9 cellular contexts compared by ENCODE assay signal in genomic region chr3:61682671-61683408, GRCh38.
A peak's percentile ranks its signal among the peaks of the same experiment; 100 is the strongest.
DNase-seq lines count a peak whose midpoint lies in the region; ATAC-seq and TF ChIP-seq lines count a peak whose summit lies in the region.
"Had no signal": no experiment of that assay in that cellular context is flagged by ENCODE, and none has a peak within 500 bp of the region (broad histone marks: within the 10 kb centered on the region; RNA-seq: fewer than 3 reads in every experiment).

No MANE protein-coding gene starts in this region.

- no peak overlapping the region for H3K27ac Mint-ChIP-seq in activated naive CD8-positive, alpha-beta T cell treated with anti-CD3 and anti-CD28 coated beads for 36 hours

- peaks cover 5% of the 10 kb centered on the region for H3K4me1 Mint-ChIP-seq in activated naive CD8-positive, alpha-beta T cell treated with anti-CD3 and anti-CD28 coated beads for 36 hours

- no peaks in the 10 kb centered on the region for H3K9me3 ChIP-seq in skeletal muscle satellite cell (replicated peaks; ENCODE audit: low read length)

- ATAC-seq in HG03280 (IDR thresholded peaks at IDR 0.05; ENCODE audit: unreplicated experiment) (no peak), HG02588 (IDR thresholded peaks at IDR 0.05; ENCODE audit: unreplicated experiment) (no peak)

- DNase-seq in GM03348 (ENCODE audit: low spot score) (peak; percentile 15), NCI-H2227 (lab: John Stamatoyannopoulos, UW; ENCODE audit: unreplicated experiment) (peak; percentile 27), epithelial cell of esophagus (ENCODE audit: low read depth) (peak; percentile 83)
- no peak for DNase-seq in activated CD4-positive, alpha-beta T cell treated with anti-CD3 and anti-CD28 coated beads, Interleukin-2, amount 50 U/mL, for 4 hours
- no peak for DNase-seq in activated naive CD8-positive, alpha-beta T cell treated with anti-CD3 and anti-CD28 coated beads for 36 hours
- DNase-seq: activated effector memory CD4-positive, alpha-beta T cell treated with anti-CD3 and anti-CD28 coated beads, Interleukin-2, amount 50 U/mL, for 16 hours had no signal

- H3K9me3 Mint-ChIP-seq in activated naive CD8-positive, alpha-beta T cell treated with anti-CD3 and anti-CD28 coated beads for 36 hours: no peaks in the 10 kb centered on the region

- H3K4me3 Mint-ChIP-seq in activated naive CD8-positive, alpha-beta T cell treated with anti-CD3 and anti-CD28 coated beads for 36 hours: no peak overlapping the region

- no peaks in the 10 kb centered on the region for H3K36me3 ChIP-seq in skeletal muscle satellite cell (ENCODE audit: insufficient read depth, low read length)

- no peaks in the 10 kb centered on the region for H3K27me3 ChIP-seq in skeletal muscle satellite cell (ENCODE audit: control insufficient read depth, insufficient read depth, low read length)

- H3K9ac ChIP-seq in skeletal muscle satellite cell (ENCODE audit: low read depth, low read length): peak overlapping the region; percentile 2

- TF ChIP-seq CTCF in epithelial cell of esophagus (IDR thresholded peaks at IDR 0.05; ENCODE audit: insufficient read depth, low read depth, low read length, missing control alignments): no peak

- H3K4me1 ChIP-seq in skeletal muscle satellite cell (ENCODE audit: control insufficient read depth, insufficient read depth, low read length): peaks cover 29% of the 10 kb centered on the region

- H3K27me3 Mint-ChIP-seq in activated naive CD8-positive, alpha-beta T cell treated with anti-CD3 and anti-CD28 coated beads for 36 hours: peaks cover 8% of the 10 kb centered on the region

- H3K4me2 ChIP-seq in skeletal muscle satellite cell (ENCODE audit: low read length): peak overlapping the region; percentile 5

- no peaks in the 10 kb centered on the region for H3K36me3 Mint-ChIP-seq in activated naive CD8-positive, alpha-beta T cell treated with anti-CD3 and anti-CD28 coated beads for 36 hours

- no peak overlapping the region for H3K4me3 ChIP-seq in epithelial cell of esophagus (ENCODE audit: low read length)
- no peak overlapping the region for H3K4me3 ChIP-seq in skeletal muscle satellite cell (ENCODE audit: low read length)

Comparison
In these comparisons a context has a peak if more than half of its experiments do, and no peak if none do; other contexts are left out.
1. DNase-seq: peak in GM03348 (single experiment), NCI-H2227 (single experiment) and epithelial cell of esophagus (single experiment); none in activated CD4-positive, alpha-beta T cell treated with anti-CD3 and anti-CD28 coated beads, Interleukin-2, amount 50 U/mL, for 4 hours (0 of 2) and activated naive CD8-positive, alpha-beta T cell treated with anti-CD3 and anti-CD28 coated beads for 36 hours (single experiment).